9 cellular contexts compared by ENCODE assay signal in genomic region chr3:149489060-149489690, GRCh38. TPM values are rescaled to one million over a fixed set of nuclear protein-coding genes. Genes with fewer than 3 reads are reported as not detected.
DNase-seq lines count a peak whose midpoint lies in the region; ATAC-seq and TF ChIP-seq lines count a peak whose summit lies in the region.
"Had no signal": no experiment of that assay in that cellular context is flagged by ENCODE, and none has a peak within 500 bp of the region (broad histone marks: within the 10 kb centered on the region; RNA-seq: fewer than 3 reads in every experiment).

No MANE protein-coding gene starts in this region.

- no peaks in the 10 kb centered on the region for H3K36me3 ChIP-seq in Panc1 (ENCODE audit: control insufficient read depth, insufficient read depth, low read length)

- CTCF ChIA-PET in Panc1 (lab: Charles Lee) = interaction anchor here (0.6 to 1.3 kb wide), 4 partner anchors 75 to 534 kb away, joined by 3 to 4 read pairs (median 4); no protein-coding TSS in a partner anchor

- TF ChIP-seq CTCF in AG09309 (IDR thresholded peaks at IDR 0.05; ENCODE audit: control insufficient read depth, insufficient read depth, low read depth, low read length, missing control alignments) = peak; percentile 70
- peak; percentile 60 for TF ChIP-seq CTCF in GM12864 (IDR thresholded peaks at IDR 0.05; ENCODE audit: low read depth, low read length, missing control alignments)
- TF ChIP-seq CTCF in Panc1 (IDR thresholded peaks at IDR 0.05) = peak; percentile 89
- TF ChIP-seq CTCF in foreskin keratinocyte (conservative IDR thresholded peaks at IDR 0.05) = peak; percentile 70

- H3K27ac ChIP-seq in Panc1 (ENCODE audit: low read length) (peak overlapping the region; percentile 84), foreskin keratinocyte (no peak overlapping the region)

- H3K4me3 ChIP-seq in AG09309 (ENCODE audit: control insufficient read depth, low read depth, low read length) = no peak overlapping the region
- no peak overlapping the region for H3K4me3 ChIP-seq in GM12864 (ENCODE audit: low read depth, low read length)
- H3K4me3 ChIP-seq in Panc1 (ENCODE audit: low read depth in 2 of 2, low read length in 2 of 2) = no peak overlapping the region

- in situ Hi-C loops in Panc1 (cut with HindIII; ENCODE audit: low pct_unique_long_range_greater_than_20kb, low sequenced_read_pairs) = no loop called here

- intact Hi-C loops in Panc1 (cut with micrococcal nuclease; ENCODE audit: unreplicated experiment) = loop anchor here (2.0 to 10.0 kb wide), 2 partner anchors 368 to 534 kb away; no protein-coding TSS in a partner anchor
- intact Hi-C loops in left colon (cut with DNase I, micrococcal nuclease) = no loop called here

- H3K27me3 ChIP-seq in Panc1 (ENCODE audit: control insufficient read depth, insufficient read depth, low read length) = no peaks in the 10 kb centered on the region
- peaks cover 8% of the 10 kb centered on the region for H3K27me3 ChIP-seq in foreskin keratinocyte

- DNase-seq in AG09309 (ENCODE audit: low read depth) (no peak), GM12864 (ENCODE audit: low read depth) (no peak), Panc1 (ENCODE audit: low read depth, low spot score) (no peak), foreskin keratinocyte (no peak), NCI-H2227 (lab: John Stamatoyannopoulos, UW; ENCODE audit: unreplicated experiment) (no peak), mucosa of gallbladder (ENCODE audit: low spot score) (no peak), left colon (no peak), 8988T (no peak)

- H3K4me1 ChIP-seq in Panc1 (ENCODE audit: control insufficient read depth, insufficient read depth, low read length) (peaks cover 15% of the 10 kb centered on the region; the same call in 1 of the 2 replicates), foreskin keratinocyte (no peaks in the 10 kb centered on the region)

- ATAC-seq in Panc1 (peak; percentile 72), foreskin keratinocyte (peak; percentile 59), left colon (no peak)

- H3K9me3 ChIP-seq in Panc1 (ENCODE audit: control insufficient read depth, insufficient read depth, low read depth, low read length) = peaks cover 7% of the 10 kb centered on the region; the same call in 1 of the 2 replicates

- POLR2A ChIA-PET in Panc1 (lab: Charles Lee) = interaction anchor here (1.3 kb wide), 1 partner anchor 111 kb away, joined by 4 read pairs; the partner anchor contains the start of gene TM4SF1

- BruUV-seq in Panc1 (replicated peaks; lab: Mats Ljungman, UMichigan) = no TSS peak

RNA-seq across cellular contexts. Expression of gene TM4SF4, which starts 14.7 kb away (rescaled TPM):
- total RNA-seq in Panc1 (2021; ENCODE audit: unreplicated experiment) (0.46 TPM), foreskin keratinocyte (not detected in 2 replicates), mucosa of gallbladder (6,086 TPM), left colon (under 1 TPM in 1 of 2 donors, not detected in 1; 0.70 TPM)
- not detected for polyA plus RNA-seq in Panc1 (2012; ENCODE audit: insufficient read length)
- not detected in 2 replicates for polyA plus RNA-seq in foreskin keratinocyte
- polyA plus RNA-seq: IgD-negative memory B cell had no signal

Comparison
In these comparisons a context has a peak if more than half of its experiments do, and no peak if none do; other contexts are left out.
1. RNA of gene TM4SF4, which starts 14.7 kb away (total RNA-seq): 6,086 TPM in mucosa of gallbladder (single experiment); 0.70 TPM in left colon, 0.46 TPM in Panc1 (single experiment) and not detected in foreskin keratinocyte; every median in the first group is over 1,000 times any median in the second.
2. Peak in every context shown above with its lines, with median percentiles within 50 percentile points of each other: CTCF ChIP-seq.